In the genomic region with DNA sequence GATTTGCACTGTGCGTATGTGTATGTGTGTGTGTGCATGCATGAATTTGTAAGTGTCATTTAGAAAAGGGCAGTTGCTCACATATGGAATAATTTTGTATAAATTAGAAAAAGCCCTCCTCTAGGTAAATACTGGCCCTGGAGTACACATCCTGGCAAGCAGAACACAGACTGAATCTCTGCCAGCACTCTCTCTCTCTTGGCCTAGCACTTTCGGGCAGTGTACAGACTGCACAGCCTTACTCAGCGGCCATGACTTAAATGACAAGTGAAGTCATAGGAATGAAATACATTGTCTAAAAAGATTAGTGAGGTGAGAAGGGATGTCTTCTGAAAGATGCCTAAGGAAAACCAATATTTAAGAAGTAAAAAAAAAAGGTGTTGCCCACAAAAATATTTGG, we compare ENCODE assay signal across 1 cellular context.
TF ChIP-seq lines count a peak whose summit lies in the region.

No MANE protein-coding gene starts in this region.

TF ChIP-seq in SK-N-SH treated with all-trans-retinoic acid at 6 μM for 48 hours, 23 proteins besides CTCF, POLR2A, EP300 and RAD21 (continued from another document):
- TF ChIP-seq CSDC2 (CRISPR knock-in tag; IDR thresholded peaks at IDR 0.05) (no peak), ZNF8 (CRISPR knock-in tag; IDR thresholded peaks at IDR 0.05) (no peak), ZNF70 (CRISPR knock-in tag; IDR thresholded peaks at IDR 0.05) (no peak), SNAI2 (CRISPR knock-in tag; IDR thresholded peaks at IDR 0.05) (no peak), ZNF565 (CRISPR knock-in tag; conservative IDR thresholded peaks at IDR 0.05; ENCODE audit: low read depth) (no peak)
- TF ChIP-seq, protein P1, sequence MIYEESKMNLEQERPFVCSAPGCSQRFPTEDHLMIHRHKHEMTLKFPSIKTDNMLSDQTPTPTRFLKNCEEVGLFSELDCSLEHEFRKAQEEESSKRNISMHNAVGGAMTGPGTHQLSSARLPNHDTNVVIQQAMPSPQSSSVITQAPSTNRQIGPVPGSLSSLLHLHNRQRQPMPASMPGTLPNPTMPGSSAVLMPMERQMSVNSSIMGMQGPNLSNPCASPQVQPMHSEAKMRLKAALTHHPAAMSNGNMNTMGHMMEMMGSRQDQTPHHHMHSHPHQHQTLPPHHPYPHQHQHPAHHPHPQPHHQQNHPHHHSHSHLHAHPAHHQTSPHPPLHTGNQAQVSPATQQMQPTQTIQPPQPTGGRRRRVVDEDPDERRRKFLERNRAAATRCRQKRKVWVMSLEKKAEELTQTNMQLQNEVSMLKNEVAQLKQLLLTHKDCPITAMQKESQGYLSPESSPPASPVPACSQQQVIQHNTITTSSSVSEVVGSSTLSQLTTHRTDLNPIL (CRISPR knock-in tag; IDR thresholded peaks at IDR 0.05; ENCODE audit: low read depth), result no peak
- TF ChIP-seq, protein P2, sequence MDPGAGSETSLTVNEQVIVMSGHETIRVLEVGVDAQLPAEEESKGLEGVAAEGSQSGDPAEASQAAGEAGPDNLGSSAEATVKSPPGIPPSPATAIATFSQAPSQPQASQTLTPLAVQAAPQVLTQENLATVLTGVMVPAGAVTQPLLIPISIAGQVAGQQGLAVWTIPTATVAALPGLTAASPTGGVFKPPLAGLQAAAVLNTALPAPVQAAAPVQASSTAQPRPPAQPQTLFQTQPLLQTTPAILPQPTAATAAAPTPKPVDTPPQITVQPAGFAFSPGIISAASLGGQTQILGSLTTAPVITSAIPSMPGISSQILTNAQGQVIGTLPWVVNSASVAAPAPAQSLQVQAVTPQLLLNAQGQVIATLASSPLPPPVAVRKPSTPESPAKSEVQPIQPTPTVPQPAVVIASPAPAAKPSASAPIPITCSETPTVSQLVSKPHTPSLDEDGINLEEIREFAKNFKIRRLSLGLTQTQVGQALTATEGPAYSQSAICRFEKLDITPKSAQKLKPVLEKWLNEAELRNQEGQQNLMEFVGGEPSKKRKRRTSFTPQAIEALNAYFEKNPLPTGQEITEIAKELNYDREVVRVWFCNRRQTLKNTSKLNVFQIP (CRISPR knock-in tag; IDR thresholded peaks at IDR 0.05; ENCODE audit: borderline replicate concordance, low read depth), result no peak
